22 cellular contexts compared by ENCODE assay signal in genomic region chr3:120791010-120791409, GRCh38.
"Had no signal": no experiment of that assay in that cellular context is flagged by ENCODE, and none has a peak within 500 bp of the region (broad histone marks: within the 10 kb centered on the region; RNA-seq: fewer than 3 reads in every experiment).

No MANE protein-coding gene starts in this region.

- DNase-seq: Karpas-422, KG1, MG63, NCI-H1092, NCI-H1105 treated with DMSO at 0.1 percent for 48 hours, NCI-H1417 treated with DMSO at 0.1 percent for 48 hours, NCI-H187, NCI-H2029, NCI-H2081 treated with DMSO at 0.1 percent for 48 hours, NCI-H2171, NCI-H226, NCI-H446, NCI-H510A, NCI-H524 treated with DMSO at 0.1 percent for 48 hours, NCI-H69, NCI-H774, Right ventricle myocardium superior, RPMI8226, SIG-M5 had no signal

- H3K36me3 ChIP-seq: MG63, SJSA1 had no signal

- H3K27me3 ChIP-seq: MG63, SJSA1 had no signal

- H3K9me3 ChIP-seq: MG63, SJSA1 had no signal

- H3K4me3 ChIP-seq: MG63, SJSA1, SK-N-MC had no signal

- FAIRE-seq: RCC 7860 had no signal

- H3K27ac ChIP-seq: SK-N-MC had no signal
